Comparison of ENCODE assay signal across 1 cellular context in the genomic region with DNA sequence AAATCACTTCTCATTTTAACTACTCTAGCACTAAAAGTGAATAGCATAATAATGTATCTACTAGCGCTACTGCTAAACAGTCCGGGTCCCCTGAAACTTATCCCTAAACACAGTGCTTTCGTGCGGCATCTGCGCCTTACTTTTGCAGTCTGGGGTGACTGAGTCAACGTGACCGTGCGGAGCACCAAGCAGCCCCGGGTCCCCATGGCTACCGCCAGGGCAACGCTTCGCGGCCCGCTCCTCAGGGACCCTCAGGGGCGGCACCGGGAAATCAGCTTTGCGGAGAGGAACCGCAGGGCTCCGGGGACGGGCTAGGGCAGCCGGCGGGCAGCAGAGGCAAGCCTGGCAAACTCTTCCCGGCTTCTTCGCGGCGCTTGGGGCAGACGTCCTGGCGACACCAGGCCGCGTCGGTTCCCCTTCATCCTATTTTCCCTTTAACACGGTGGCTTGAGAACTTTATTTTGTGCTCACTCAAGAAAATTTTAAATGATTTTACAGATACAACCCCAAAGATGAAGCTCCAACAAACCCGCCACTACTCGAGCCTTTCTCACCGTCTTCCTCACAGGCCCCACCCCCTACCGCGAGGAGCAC.
TF ChIP-seq lines count a peak whose summit lies in the region.

No MANE protein-coding gene starts in this region.

TF ChIP-seq in IMR-90, 13 proteins besides CTCF, POLR2A, EP300 and RAD21 (continued from another document):
- peak; percentile 66; the same call in 1 of the 2 replicates for TF ChIP-seq BHLHE40 (IDR thresholded peaks at IDR 0.05; ENCODE audit: low read depth, low read length)
